ENCODE assay signal across 23 cellular contexts in the genomic region with DNA sequence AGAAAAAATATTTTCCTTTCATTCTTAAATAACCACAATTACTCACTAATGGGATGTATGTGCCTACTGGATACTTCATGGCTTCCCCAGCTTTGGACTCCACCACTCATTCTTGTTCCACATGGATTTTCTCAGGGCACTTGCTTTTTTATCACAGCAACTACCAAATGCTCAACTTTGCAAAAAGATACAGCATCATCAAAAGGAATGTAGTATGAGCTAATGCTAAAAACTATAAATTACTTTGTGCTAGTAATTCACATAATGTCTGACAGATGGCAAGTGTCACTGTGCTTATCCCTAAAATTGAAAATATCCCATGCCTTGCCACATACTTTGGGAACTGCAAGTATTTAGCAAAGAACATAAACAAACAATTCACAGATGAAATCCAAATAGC.
DNase-seq lines count a peak whose midpoint lies in the region; ATAC-seq and TF ChIP-seq lines count a peak whose summit lies in the region.
"Had no signal": no experiment of that assay in that cellular context is flagged by ENCODE, and none has a peak within 500 bp of the region (broad histone marks: within the 10 kb centered on the region; RNA-seq: fewer than 3 reads in every experiment).

No MANE protein-coding gene starts in this region.

- POLR2A ChIA-PET in CD8-positive, alpha-beta memory T cell (lab: Charles Lee), result no interaction called here

- H3K27ac Mint-ChIP-seq in endothelial cell (ENCODE audit: unreplicated experiment), result no peak overlapping the region
- no peak overlapping the region for H3K27ac Mint-ChIP-seq in CD8-positive, alpha-beta memory T cell
- H3K27ac Mint-ChIP-seq: activated CD4-positive, alpha-beta T cell treated with anti-CD3 and anti-CD28 coated beads, Interleukin-2, amount 10 ng/mL, durations not matched to agents 7 days and 5 days; stimulated activated naive CD8-positive, alpha-beta T cell treated with anti-CD3 and anti-CD28 coated beads, Interleukin-15, Interleukin-2, amounts not matched to agents 100 ng/mL and 50 ng/mL, for 24 hours had no signal

- H3K4me3 ChIP-seq in fibroblast of villous mesenchyme (ENCODE audit: low read depth, low read length), result no peak overlapping the region
- no peak overlapping the region for H3K4me3 ChIP-seq in transverse colon
- no peak overlapping the region for H3K4me3 ChIP-seq in CD8-positive, alpha-beta memory T cell (ENCODE audit: low read length)
- H3K4me3 ChIP-seq: breast epithelium, gastrocnemius medialis, SJSA1, tibial artery had no signal

- in situ Hi-C loops in transverse colon (cut with MboI; ENCODE audit: low pct_ligation_motif_present in 1 of 4, low pct_unique_long_range_greater_than_20kb in 1 of 4, low sequenced_read_pairs in 3 of 4), result no loop called here

- intact Hi-C loops in transverse colon (cut with DNase I; ENCODE audit: low total_unique reads), result no loop called here

- peak; percentile 59 for DNase-seq in HCEC 1CT
- DNase-seq in astrocyte of the hippocampus (ENCODE audit: low read depth, low spot score), result peak; percentile 57
- peak; percentile 79 for DNase-seq in fibroblast of villous mesenchyme (ENCODE audit: low read depth)
- no peak for DNase-seq in transverse colon
- no peak for DNase-seq in endothelial cell (ENCODE audit: low spot score)
- DNase-seq in CD8-positive, alpha-beta memory T cell, result no peak
- DNase-seq: activated CD4-positive, alpha-beta T cell treated with anti-CD3 and anti-CD28 coated beads, Interleukin-2, amount 10 ng/mL, durations not matched to agents 7 days and 5 days; cortex of kidney; DMS79 treated with DMSO at 0.1 percent for 48 hours; gastrocnemius medialis; mammary epithelial cell; NCI-H1436; NCI-H510A treated with DMSO at 0.1 percent for 48 hours; NK-92 treated with Interleukin-12 subunit alpha and Interleukin-12 subunit beta, amount 100 ng/mL, for 24 hours; stimulated activated CD4-positive, alpha-beta T cell treated with anti-CD3 and anti-CD28 coated beads, Interleukin-12 subunit alpha, Interleukin-12 subunit beta, amount 100 ng/mL, for 4 hours; T-helper 2 cell; tibial artery had no signal

- no peaks in the 10 kb centered on the region for H3K27me3 Mint-ChIP-seq in endothelial cell (ENCODE audit: unreplicated experiment)
- H3K27me3 Mint-ChIP-seq in CD8-positive, alpha-beta memory T cell, result no peaks in the 10 kb centered on the region
- H3K27me3 Mint-ChIP-seq: activated CD4-positive, alpha-beta T cell treated with anti-CD3 and anti-CD28 coated beads, Interleukin-2, amount 10 ng/mL, durations not matched to agents 7 days and 5 days; stimulated activated naive CD8-positive, alpha-beta T cell treated with anti-CD3 and anti-CD28 coated beads, Interleukin-15, Interleukin-2, amounts not matched to agents 100 ng/mL and 50 ng/mL, for 24 hours had no signal

- H3K27ac ChIP-seq in transverse colon, result peak overlapping the region; percentile 57 to 71 (median 60)
- no peak overlapping the region for H3K27ac ChIP-seq in CD8-positive, alpha-beta memory T cell (ENCODE audit: low read depth, low read length)
- H3K27ac ChIP-seq: breast epithelium, gastrocnemius medialis, SJSA1, tibial artery had no signal

- H3K4me1 Mint-ChIP-seq in endothelial cell (ENCODE audit: unreplicated experiment), result peaks cover under 1% of the 10 kb centered on the region
- peaks cover 3 to 6% (median 4%) of the 10 kb centered on the region in 3 donors for H3K4me1 Mint-ChIP-seq in CD8-positive, alpha-beta memory T cell
- H3K4me1 Mint-ChIP-seq: activated CD4-positive, alpha-beta T cell treated with anti-CD3 and anti-CD28 coated beads, Interleukin-2, amount 10 ng/mL, durations not matched to agents 7 days and 5 days had no signal

- no peak overlapping the region for H3K4me3 Mint-ChIP-seq in endothelial cell (ENCODE audit: unreplicated experiment)
- H3K4me3 Mint-ChIP-seq in CD8-positive, alpha-beta memory T cell, result no peak overlapping the region
- H3K4me3 Mint-ChIP-seq: activated CD4-positive, alpha-beta T cell treated with anti-CD3 and anti-CD28 coated beads, Interleukin-2, amount 10 ng/mL, durations not matched to agents 7 days and 5 days; stimulated activated naive CD8-positive, alpha-beta T cell treated with anti-CD3 and anti-CD28 coated beads, Interleukin-15, Interleukin-2, amounts not matched to agents 100 ng/mL and 50 ng/mL, for 24 hours had no signal

- CTCF ChIA-PET in CD8-positive, alpha-beta memory T cell (lab: Charles Lee), result no interaction called here

- H3K9me3 ChIP-seq in transverse colon, result no peaks in the 10 kb centered on the region
- no peaks in the 10 kb centered on the region for H3K9me3 ChIP-seq in CD8-positive, alpha-beta memory T cell (ENCODE audit: low read length)
- H3K9me3 ChIP-seq: breast epithelium, gastrocnemius medialis, SJSA1, tibial artery had no signal

- H3K9me3 Mint-ChIP-seq in endothelial cell (ENCODE audit: unreplicated experiment), result no peaks in the 10 kb centered on the region
- H3K9me3 Mint-ChIP-seq in CD8-positive, alpha-beta memory T cell, result no peaks in the 10 kb centered on the region
- H3K9me3 Mint-ChIP-seq: stimulated activated naive CD8-positive, alpha-beta T cell treated with anti-CD3 and anti-CD28 coated beads, Interleukin-15, Interleukin-2, amounts not matched to agents 100 ng/mL and 50 ng/mL, for 24 hours had no signal

- no peak for TF ChIP-seq EP300 in transverse colon (IDR thresholded peaks at IDR 0.05; ENCODE audit: low read depth)

- TF ChIP-seq POLR2A in transverse colon (IDR thresholded peaks at IDR 0.05), result no peak

- TF ChIP-seq CTCF in fibroblast of villous mesenchyme (IDR thresholded peaks at IDR 0.05; ENCODE audit: insufficient read depth, low read depth, low read length) (no peak), transverse colon (IDR thresholded peaks at IDR 0.05) (no peak), endothelial cell (IDR thresholded peaks at IDR 0.05; ENCODE audit: unreplicated experiment) (no peak)

- H3K36me3 ChIP-seq in transverse colon, result no peaks in the 10 kb centered on the region
- H3K36me3 ChIP-seq in CD8-positive, alpha-beta memory T cell (ENCODE audit: insufficient read depth, low read length), result no peaks in the 10 kb centered on the region
- H3K36me3 ChIP-seq: breast epithelium, gastrocnemius medialis, SJSA1, tibial artery had no signal

- no peaks in the 10 kb centered on the region for H3K36me3 Mint-ChIP-seq in endothelial cell (ENCODE audit: low read depth, unreplicated experiment)
- H3K36me3 Mint-ChIP-seq in CD8-positive, alpha-beta memory T cell, result peaks cover 0 to 6% (median 4%) of the 10 kb centered on the region in 3 donors

- peaks cover 4 to 11% (median 8%) of the 10 kb centered on the region in 4 donors for H3K4me1 ChIP-seq in transverse colon
- H3K4me1 ChIP-seq in CD8-positive, alpha-beta memory T cell (ENCODE audit: insufficient read depth, low read length), result no peaks in the 10 kb centered on the region
- H3K4me1 ChIP-seq: breast epithelium had no signal

- H3K27me3 ChIP-seq in transverse colon, result no peaks in the 10 kb centered on the region
- H3K27me3 ChIP-seq in CD8-positive, alpha-beta memory T cell (ENCODE audit: insufficient read depth, low read length, poor library complexity, severe bottlenecking), result no peaks in the 10 kb centered on the region
- H3K27me3 ChIP-seq: breast epithelium, gastrocnemius medialis, SJSA1, tibial artery had no signal

- no peak for ATAC-seq in HG03521 (IDR thresholded peaks at IDR 0.05; ENCODE audit: unreplicated experiment)
- no peak for ATAC-seq in GM21723 (IDR thresholded peaks at IDR 0.05; ENCODE audit: unreplicated experiment)
- ATAC-seq: gastrocnemius medialis, Panc1 had no signal

Comparison
In these comparisons a context has a peak if more than half of its experiments do, and no peak if none do; other contexts are left out.
1. DNase-seq: peak in HCEC 1CT (single experiment), astrocyte of the hippocampus (single experiment) and fibroblast of villous mesenchyme (single experiment); none in transverse colon (single experiment), endothelial cell (single experiment) and CD8-positive, alpha-beta memory T cell (0 of 5).